Comparison of ENCODE assay signal across 1 cellular context in genomic region chrX:152915541-152916241, GRCh38.
TF ChIP-seq lines count a peak whose summit lies in the region.

No MANE protein-coding gene starts in this region.

TF ChIP-seq in H1, 55 proteins besides CTCF, POLR2A, EP300 and RAD21:
- TF ChIP-seq CEBPB (IDR thresholded peaks at IDR 0.05; ENCODE audit: low read depth, low read length) (no peak), JUND (IDR thresholded peaks at IDR 0.05; ENCODE audit: low read length) (0 out of 2 replicates have a peak, but pooled peaks have one; percentile 12)
